Comparison of ENCODE assay signal across 16 cellular contexts in genomic region chr1:111746614-111746999, GRCh38. TPM values are rescaled to one million over a fixed set of nuclear protein-coding genes. Genes with fewer than 3 reads are reported as not detected.
DNase-seq lines count a peak whose midpoint lies in the region; ATAC-seq, FAIRE-seq and TF ChIP-seq lines count a peak whose summit lies in the region.
"Had no signal": no experiment of that assay in that cellular context is flagged by ENCODE, and none has a peak within 500 bp of the region (broad histone marks: within the 10 kb centered on the region; RNA-seq: fewer than 3 reads in every experiment).

No MANE protein-coding gene starts in this region.

- peaks cover 7% of the 10 kb centered on the region for H3K4me1 Mint-ChIP-seq in activated T-helper 17 cell treated with anti-CD3 and anti-CD28 coated beads, Interleukin-2, amount 50 U/mL, for 72 hours

- no peak for FAIRE-seq in K562 (lab: Jason Lieb, UNC)

- CTCF ChIA-PET in K562 (lab: Yijun Ruan, JAX; ENCODE audit: low intra/inter-chr PET ratio): interaction anchor here (0.6 to 2.5 kb wide), 6 partner anchors 23 to 265 kb away, joined by 3 to 23 read pairs (median 6); no protein-coding TSS in a partner anchor

- H3K9me3 ChIP-seq in GM23248 (ENCODE audit: low read depth) (no peaks in the 10 kb centered on the region), K562 (replicated peaks; ENCODE audit: control insufficient read depth, insufficient read depth, low read depth, low read length) (no peaks in the 10 kb centered on the region), psoas muscle (no peaks in the 10 kb centered on the region), WERI-Rb-1 (ENCODE audit: severe bottlenecking) (peaks cover 3% of the 10 kb centered on the region)

- no peaks in the 10 kb centered on the region for H4K20me1 ChIP-seq in GM23248 (ENCODE audit: insufficient read depth)
- peaks cover 3% of the 10 kb centered on the region; the same call in 1 of the 2 replicates for H4K20me1 ChIP-seq in K562 (replicated peaks; ENCODE audit: control insufficient read depth, insufficient read depth, low read length)

- POLR2A ChIA-PET in K562 (lab: Yijun Ruan, JAX): interaction anchor here (0.6 to 1.4 kb wide), 4 partner anchors 8 to 524 kb away, joined by 3 to 4 read pairs (median 3); partner anchors contain the start of genes DDX20 and INKA2

- H3K27me3 Mint-ChIP-seq in activated T-helper 17 cell treated with anti-CD3 and anti-CD28 coated beads, Interleukin-2, amount 50 U/mL, for 72 hours: no peaks in the 10 kb centered on the region

- H3K4me3 Mint-ChIP-seq in activated T-helper 17 cell treated with anti-CD3 and anti-CD28 coated beads, Interleukin-2, amount 50 U/mL, for 72 hours: no peak overlapping the region
- H3K4me3 Mint-ChIP-seq: B cell; CD4-positive, alpha-beta T cell had no signal

- WGBS in GM23248 (ENCODE audit: low coverage in 1 of 2, low lambda C conversion rate in 2 of 2, missing lambda C conversion rate in 2 of 2), 2 experiments: 63 to 65% methylated on average over 2 of the region's 2 CpGs
- 16% methylated on average over 2 of the region's 2 CpGs for WGBS in K562 (ENCODE audit: insufficient coverage, low coverage, missing lambda C conversion rate)
- WGBS in psoas muscle, 3 donors: 65 to 86% (median 83%) methylated on average over 2 of the region's 2 CpGs

- in situ Hi-C loops in GM23248 (cut with MboI) (no loop called here), K562 (cut with MboI) (no loop called here)

- TF ChIP-seq CTCF in AG10803 (conservative IDR thresholded peaks at IDR 0.05; ENCODE audit: low read length) (peak; percentile 17; the same call in 1 of the 2 replicates), K562 (IDR thresholded peaks at IDR 0.05 in 2 of 3, conservative IDR thresholded peaks at IDR 0.05 in 1 of 3; ENCODE audit: insufficient read depth in 2 of 3, low read depth in 1 of 3, low read length in 3 of 3) (peak in 2 of 3 experiments; percentile 23 to 35; a peak in 1 of 6 replicates), psoas muscle (IDR thresholded peaks at IDR 0.05) (no peak), WERI-Rb-1 (IDR thresholded peaks at IDR 0.05; ENCODE audit: low read depth, low read length) (no peak)

- H3K9me2 ChIP-seq in GM23248 (ENCODE audit: insufficient read depth): no peaks in the 10 kb centered on the region

- H3K9me1 ChIP-seq in K562 (ENCODE audit: control insufficient read depth, insufficient read depth, low read length): no peaks in the 10 kb centered on the region

- H3K79me2 ChIP-seq in GM23248 (ENCODE audit: insufficient read depth): no peaks in the 10 kb centered on the region
- no peaks in the 10 kb centered on the region for H3K79me2 ChIP-seq in K562 (ENCODE audit: control insufficient read depth, insufficient read depth, low read length)

- H3K4me2 ChIP-seq in GM23248 (ENCODE audit: unreplicated experiment) (no peak overlapping the region), K562 (ENCODE audit: insufficient read depth, low read length) (no peak overlapping the region)
- H3K4me2 ChIP-seq: KMS-11, PC-9 had no signal

- H3K27ac Mint-ChIP-seq in activated T-helper 17 cell treated with anti-CD3 and anti-CD28 coated beads, Interleukin-2, amount 50 U/mL, for 72 hours: no peak overlapping the region
- H3K27ac Mint-ChIP-seq: B cell; CD4-positive, alpha-beta T cell had no signal

- no peak for TF ChIP-seq POLR2A in K562 (conservative IDR thresholded peaks at IDR 0.05)

- no peaks in the 10 kb centered on the region for H3K36me3 Mint-ChIP-seq in activated T-helper 17 cell treated with anti-CD3 and anti-CD28 coated beads, Interleukin-2, amount 50 U/mL, for 72 hours (ENCODE audit: low read depth)

- H3K4me1 ChIP-seq in GM23248 (ENCODE audit: insufficient read depth) (peaks cover 27% of the 10 kb centered on the region), K562 (replicated peaks in 1 of 2; ENCODE audit: control insufficient read depth in 2 of 2, insufficient read depth in 2 of 2, low read length in 2 of 2) (peaks cover 0 to 13% of the 10 kb centered on the region in 2 experiments; a peak in 2 of 5 replicates), psoas muscle (peaks cover 22% of the 10 kb centered on the region)

- H3K9me3 Mint-ChIP-seq in activated T-helper 17 cell treated with anti-CD3 and anti-CD28 coated beads, Interleukin-2, amount 50 U/mL, for 72 hours: no peaks in the 10 kb centered on the region
- H3K9me3 Mint-ChIP-seq: CD4-positive, alpha-beta T cell had no signal

- peak overlapping the region; percentile 37; the same call in 1 of the 2 replicates for H3K27ac ChIP-seq in GM23248
- no peak overlapping the region for H3K27ac ChIP-seq in K562 (ENCODE audit: extremely low read depth, low read depth, low read length)
- peak overlapping the region; percentile 6 for H3K27ac ChIP-seq in psoas muscle
- no peak overlapping the region for H3K27ac ChIP-seq in WERI-Rb-1
- H3K27ac ChIP-seq: KMS-11, PC-9, SK-N-MC had no signal

- H3K27me3 ChIP-seq in GM23248 (replicated peaks; ENCODE audit: insufficient read depth) (no peaks in the 10 kb centered on the region), K562 (ENCODE audit: control insufficient read depth in 2 of 2, insufficient read depth in 2 of 2, low read length in 2 of 2) (peaks cover 10 to 32% of the 10 kb centered on the region in 2 experiments), psoas muscle (ENCODE audit: insufficient read depth in 3 of 3, low read length in 2 of 3) (peaks cover 0 to 4% (median 0%) of the 10 kb centered on the region in 3 donors), WERI-Rb-1 (ENCODE audit: insufficient read depth, low read depth, severe bottlenecking) (no peaks in the 10 kb centered on the region)

- ATAC-seq in K562 (peak; percentile 44; the same call in 2 of the 3 replicates), psoas muscle (no peak)
- no peak for ATAC-seq in activated T-helper 17 cell treated with anti-CD3 and anti-CD28 coated beads, Interleukin-2, amount 50 U/mL, for 72 hours (replicated peaks)

- H3K36me3 ChIP-seq in GM23248 (ENCODE audit: low read depth): no peaks in the 10 kb centered on the region
- no peaks in the 10 kb centered on the region for H3K36me3 ChIP-seq in K562 (ENCODE audit: control insufficient read depth, insufficient read depth, low read length)
- H3K36me3 ChIP-seq in psoas muscle (ENCODE audit: insufficient read depth in 1 of 2, low read depth in 1 of 2): no peaks in the 10 kb centered on the region
- no peaks in the 10 kb centered on the region for H3K36me3 ChIP-seq in WERI-Rb-1

- peaks cover 22% of the 10 kb centered on the region for H3F3A ChIP-seq in GM23248 (ENCODE audit: insufficient read depth)

- no TSS peak for BruUV-seq in K562 (replicated peaks; lab: Mats Ljungman, UMichigan)

- TF ChIP-seq RAD21 in K562 (CRISPR knock-in tag; conservative IDR thresholded peaks at IDR 0.05 in 1 of 2, IDR thresholded peaks at IDR 0.05 in 1 of 2): no peak

- H3K9ac ChIP-seq in GM23248 (no peak overlapping the region), K562 (ENCODE audit: insufficient read depth in 1 of 2, low read depth in 2 of 2, low read length in 2 of 2) (no peak overlapping the region)
- H3K9ac ChIP-seq: KMS-11 had no signal

- H2AFZ ChIP-seq in GM23248 (no peak overlapping the region), K562 (ENCODE audit: low read depth, low read length) (no peak overlapping the region)
- H2AFZ ChIP-seq: PC-9 had no signal

- DNase-seq in AG10803 (ENCODE audit: low read depth): no peak
- DNase-seq in GM23248: peak; percentile 15
- DNase-seq in K562 (ENCODE audit: extremely low read depth in 1 of 4, low spot score in 3 of 4): peak in 1 of 4 experiments; percentile 26
- no peak for DNase-seq in psoas muscle
- no peak for DNase-seq in DMS79 (lab: John Stamatoyannopoulos, UW)
- no peak for DNase-seq in WERI-Rb-1
- no peak for DNase-seq in NCI-H69 (lab: John Stamatoyannopoulos, UW)
- DNase-seq: NCI-H1436 treated with DMSO at 0.1 percent for 48 hours, NCI-H774 had no signal

- TF ChIP-seq EP300 in K562 (IDR thresholded peaks at IDR 0.05; ENCODE audit: low read length): no peak

- H3K4me3 ChIP-seq in AG10803 (ENCODE audit: low read length) (no peak overlapping the region), GM23248 (no peak overlapping the region), K562 (no peak overlapping the region), psoas muscle (no peak overlapping the region), WERI-Rb-1 (ENCODE audit: low read depth, low read length) (no peak overlapping the region)
- H3K4me3 ChIP-seq: GM12878, PC-9, SK-N-MC had no signal

- intact Hi-C loops in K562 (cut with micrococcal nuclease): loop anchor here (5.0 kb wide), 1 partner anchor 84 kb away; no protein-coding TSS in a partner anchor
- intact Hi-C loops in psoas muscle (cut with DNase I): loop anchor here in 1 of 2 donors (2.0 kb wide), 1 partner anchor 32 kb away; no protein-coding TSS in a partner anchor

RNA-seq across cellular contexts. Expression of gene INKA2, which starts 7.4 kb away (rescaled TPM):
- total RNA-seq in GM23248 (2014; rRNA removed; shearing (Covaris generic)): 0.63 and 1.3 TPM in 2 replicates
- 1.2 and 1.3 TPM in 2 replicates for polyA plus RNA-seq in GM23248 (2016; fragmentation: Nextera tagmentation; extraction: Ambion mirVana)
- 0.14 and 0.76 TPM in 2 replicates for total RNA-seq in K562 (2011; cell fraction: chromatin; rRNA removed; ENCODE audit: low replicate concordance)
- 0.50 and 0.79 TPM in 2 replicates for total RNA-seq in K562 (2011; cell fraction: nucleolus; rRNA removed)
- 0.51 and 0.61 TPM in 2 replicates for total RNA-seq in K562 (2011; cell fraction: nucleoplasm; rRNA removed)
- total RNA-seq in K562 (2014; rRNA removed): 0.27 and 0.41 TPM in 2 replicates
- 0.32 and 0.33 TPM in 2 replicates for total RNA-seq in K562 (2014; rRNA removed; fragmentation: Illumina TruSeq; extraction: Trizol)
- total RNA-seq in K562 (2015; rRNA removed; fragmentation: Illumina TruSeq; extraction: Trizol): 0.25 and 0.26 TPM in 2 replicates
- total RNA-seq in K562 (2021): 0.45 and 1.4 TPM in 2 replicates
- polyA plus RNA-seq in K562 (2011; rRNA removed): 0.24 and 0.43 TPM in 2 replicates
- polyA plus RNA-seq in K562 (2011; cell fraction: cytosol; rRNA removed): 0.35 and 0.75 TPM in 2 replicates
- polyA plus RNA-seq in K562 (2011; cell fraction: nucleus; rRNA removed): 0.10 and 0.37 TPM in 2 replicates
- polyA plus RNA-seq in K562 (2012): 0.46 and 0.72 TPM in 2 replicates
- 0.12 and 0.14 TPM in 2 replicates for polyA plus RNA-seq in K562 (2014; fragmentation: Illumina TruSeq; extraction: Trizol)
- polyA plus RNA-seq in K562 (2014; fragmentation: Nextera tagmentation; extraction: Ambion mirVana): under 1 TPM in 1 of 2 experiments, not detected in 1; 0.04 TPM
- 0.12 and 0.53 TPM in 2 replicates for polyA plus RNA-seq in K562 (2014; rRNA removed)
- polyA minus RNA-seq in K562 (2011; rRNA and poly(A)+ RNA removed): 0.49 and 1.9 TPM in 2 replicates
- 0.29 TPM in 1 of 2 replicates, not detected in the other for polyA minus RNA-seq in K562 (2011; cell fraction: cytosol; rRNA and poly(A)+ RNA removed)
- 0.13 and 1.00 TPM in 2 replicates for polyA minus RNA-seq in K562 (2011; cell fraction: nucleus; rRNA and poly(A)+ RNA removed)
- 10 to 100 TPM in 2 of 4 donors, 1 to 10 TPM in 2; 7.4 to 15.0 (median 10.4) TPM for total RNA-seq in psoas muscle
- polyA plus RNA-seq in psoas muscle: 1 to 10 TPM; 1.6 to 5.4 (median 3.7) TPM
- 1 to 10 TPM; 2.0 to 3.8 TPM for total RNA-seq in activated T-helper 17 cell treated with anti-CD3 and anti-CD28 coated beads, Interleukin-2, amount 50 U/mL, for 72 hours

RNA-seq across cellular contexts. Expression of gene DDX20, which starts 9.1 kb away (rescaled TPM):
- 20.1 and 24.2 TPM in 2 replicates for total RNA-seq in GM23248 (2014; rRNA removed; shearing (Covaris generic))
- 9.4 and 11.5 TPM in 2 replicates for polyA plus RNA-seq in GM23248 (2016; fragmentation: Nextera tagmentation; extraction: Ambion mirVana)
- 11.2 and 36.6 TPM in 2 replicates for total RNA-seq in K562 (2011; cell fraction: chromatin; rRNA removed; ENCODE audit: low replicate concordance)
- total RNA-seq in K562 (2011; cell fraction: nucleolus; rRNA removed): 8.7 and 9.2 TPM in 2 replicates
- total RNA-seq in K562 (2011; cell fraction: nucleoplasm; rRNA removed): 11.8 and 13.9 TPM in 2 replicates
- 29.3 and 29.9 TPM in 2 replicates for total RNA-seq in K562 (2014; rRNA removed)
- total RNA-seq in K562 (2014; rRNA removed; fragmentation: Illumina TruSeq; extraction: Trizol): 29.6 and 32.6 TPM in 2 replicates
- 30.0 and 33.4 TPM in 2 replicates for total RNA-seq in K562 (2015; rRNA removed; fragmentation: Illumina TruSeq; extraction: Trizol)
- total RNA-seq in K562 (2021): 21.3 and 22.1 TPM in 2 replicates
- 18.3 and 24.5 TPM in 2 replicates for polyA plus RNA-seq in K562 (2011; rRNA removed)
- polyA plus RNA-seq in K562 (2011; cell fraction: cytosol; rRNA removed): 7.0 and 10.0 TPM in 2 replicates
- 18.8 and 25.7 TPM in 2 replicates for polyA plus RNA-seq in K562 (2011; cell fraction: nucleus; rRNA removed)
- polyA plus RNA-seq in K562 (2012): 10.5 and 14.3 TPM in 2 replicates
- polyA plus RNA-seq in K562 (2014; fragmentation: Illumina TruSeq; extraction: Trizol): 24.5 and 26.1 TPM in 2 replicates
- 1 to 10 TPM; 8.3 to 8.5 TPM for polyA plus RNA-seq in K562 (2014; fragmentation: Nextera tagmentation; extraction: Ambion mirVana)
- 15.3 and 17.6 TPM in 2 replicates for polyA plus RNA-seq in K562 (2014; rRNA removed)
- 33.7 and 37.1 TPM in 2 replicates for polyA minus RNA-seq in K562 (2011; rRNA and poly(A)+ RNA removed)
- 16.9 and 18.9 TPM in 2 replicates for polyA minus RNA-seq in K562 (2011; cell fraction: cytosol; rRNA and poly(A)+ RNA removed)
- polyA minus RNA-seq in K562 (2011; cell fraction: nucleus; rRNA and poly(A)+ RNA removed): 14.1 and 30.2 TPM in 2 replicates
- total RNA-seq in psoas muscle: 10 to 100 TPM in 1 of 4 donors, 1 to 10 TPM in 3; 6.2 to 11.6 (median 7.6) TPM
- polyA plus RNA-seq in psoas muscle: 10 to 100 TPM in 1 of 3 donors, 1 to 10 TPM in 2; 7.9 to 11.3 (median 8.1) TPM
- total RNA-seq in activated T-helper 17 cell treated with anti-CD3 and anti-CD28 coated beads, Interleukin-2, amount 50 U/mL, for 72 hours: 10 to 100 TPM in 1 of 2 donors, 1 to 10 TPM in 1; 9.0 to 22.5 TPM

Comparison
In these comparisons a context has a peak if more than half of its experiments do, and no peak if none do; other contexts are left out.
1. CTCF ChIP-seq: peak in AG10803 (single experiment) and K562 (2 of 3); none in psoas muscle (single experiment) and WERI-Rb-1 (single experiment).
2. H3K27ac ChIP-seq: peak in GM23248 (single experiment) and psoas muscle (single experiment); none in K562 (single experiment) and WERI-Rb-1 (single experiment).